In genomic region chr14:68568907-68569545, GRCh38 we compare ENCODE assay signal across 14 cellular contexts.
DNase-seq lines count a peak whose midpoint lies in the region; ATAC-seq and TF ChIP-seq lines count a peak whose summit lies in the region.
"Had no signal": no experiment of that assay in that cellular context is flagged by ENCODE, and none has a peak within 500 bp of the region (broad histone marks: within the 10 kb centered on the region; RNA-seq: fewer than 3 reads in every experiment).

No MANE protein-coding gene starts in this region.

- H3K27ac ChIP-seq in HUES64 (ENCODE audit: low read depth, low read length) (peak overlapping the region; percentile 24; the same call in 1 of the 2 replicates), suprapubic skin (peak overlapping the region; percentile 21)

- WGBS in HUES64: 75% methylated on average over 6 of the region's 6 CpGs
- 79% methylated on average over 6 of the region's 6 CpGs for WGBS in suprapubic skin

- peaks cover 15% of the 10 kb centered on the region for H3K4me1 ChIP-seq in HUES64 (ENCODE audit: insufficient read depth, low read length)
- H3K4me1 ChIP-seq in suprapubic skin: peaks cover 38% of the 10 kb centered on the region

- H3K4me3 ChIP-seq in HUES64 (ENCODE audit: low read length) (no peak overlapping the region), suprapubic skin (no peak overlapping the region)

- H3K27me3 ChIP-seq in HUES64 (ENCODE audit: insufficient read depth, low read length) (no peaks in the 10 kb centered on the region), suprapubic skin (no peaks in the 10 kb centered on the region)

- no peaks in the 10 kb centered on the region; the same call in 1 of the 2 replicates for H3K9me3 ChIP-seq in HUES64 (ENCODE audit: insufficient read depth, low read depth, low read length)
- no peaks in the 10 kb centered on the region for H3K9me3 ChIP-seq in suprapubic skin

- H3K36me3 ChIP-seq in HUES64 (ENCODE audit: insufficient read depth, low read length) (no peaks in the 10 kb centered on the region), suprapubic skin (no peaks in the 10 kb centered on the region)

- no peak for TF ChIP-seq EP300 in suprapubic skin (IDR thresholded peaks at IDR 0.05)

- no peak overlapping the region for H3K9ac ChIP-seq in HUES64 (ENCODE audit: low read depth, low read length)

- DNase-seq in ecto neural progenitor cell (ENCODE audit: low spot score) (peak; percentile 72), myocyte (ENCODE audit: low read depth) (peak; percentile 73), suprapubic skin (ENCODE audit: low spot score in 2 of 2) (no peak), NCI-H128 (lab: John Stamatoyannopoulos, UW; ENCODE audit: unreplicated experiment) (no peak), HPDE6-E6E7 (ENCODE audit: extremely low spot score) (no peak)
- DNase-seq: activated B cell treated with CpG ODN at 0.5 μM for 24 hours, amniotic stem cell, GOT3, NCI-H1694, NCI-H2227 treated with DMSO at 0.1 percent for 48 hours had no signal

- TF ChIP-seq CTCF in suprapubic skin (IDR thresholded peaks at IDR 0.05): no peak

- no peak for TF ChIP-seq POLR2A in suprapubic skin (IDR thresholded peaks at IDR 0.05)

- ATAC-seq in GM18520 (IDR thresholded peaks at IDR 0.05; ENCODE audit: unreplicated experiment): no peak
- no peak for ATAC-seq in HG02759 (IDR thresholded peaks at IDR 0.05; ENCODE audit: unreplicated experiment)
- ATAC-seq: activated T-helper 17 cell treated with anti-CD3 and anti-CD28 coated beads, Interleukin-2, amount 50 U/mL, for 72 hours had no signal

Comparison
In these comparisons a context has a peak if more than half of its experiments do, and no peak if none do; other contexts are left out.
1. DNase-seq: peak in ecto neural progenitor cell (single experiment) and myocyte (single experiment); none in suprapubic skin (0 of 2), NCI-H128 (single experiment) and HPDE6-E6E7 (single experiment).